In the genomic region with DNA sequence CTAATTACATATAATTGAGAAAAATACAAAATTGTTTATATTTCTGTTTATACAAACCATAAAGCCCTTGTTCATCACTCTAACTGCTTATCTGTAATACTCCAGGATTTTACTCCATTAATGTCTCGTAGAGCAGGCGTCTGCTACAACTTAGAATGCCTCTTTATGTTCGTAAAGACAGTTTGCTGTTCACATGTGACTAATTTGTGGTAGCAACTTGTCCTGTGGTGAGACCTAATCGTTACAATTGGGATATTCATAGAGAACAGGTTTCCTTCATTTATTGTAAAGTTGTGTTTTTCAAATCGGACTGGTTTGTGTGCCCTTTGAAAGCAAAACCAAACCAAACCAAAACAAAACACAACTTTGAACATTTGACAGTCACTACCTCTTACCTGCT, we compare ENCODE assay signal across 25 cellular contexts.
"Had no signal": no experiment of that assay in that cellular context is flagged by ENCODE, and none has a peak within 500 bp of the region (broad histone marks: within the 10 kb centered on the region; RNA-seq: fewer than 3 reads in every experiment).

No MANE protein-coding gene starts in this region.

- H3K27ac ChIP-seq: ascending aorta, breast epithelium, cardiac muscle cell, colonic mucosa, epithelial cell of prostate, esophagus squamous epithelium had no signal

- H3K4me1 ChIP-seq: breast epithelium, colonic mucosa, esophagus squamous epithelium had no signal

- H3K4me3 ChIP-seq: ascending aorta, breast epithelium, cardiac muscle cell, colonic mucosa, esophagus squamous epithelium had no signal

- DNase-seq: activated CD4-positive, alpha-beta memory T cell treated with anti-CD3 and anti-CD28 coated beads, Interleukin-2, amount 10 ng/mL, durations not matched to agents 7 days and 5 days; activated CD4-positive, alpha-beta T cell treated with anti-CD3 and anti-CD28 coated beads for 1 hour; activated CD4-positive, alpha-beta T cell treated with anti-CD3 and anti-CD28 coated beads for 4 hours; activated CD4-positive, alpha-beta T cell treated with anti-CD3 and anti-CD28 coated beads, Interleukin-2, amount 10 ng/mL, durations not matched to agents 7 days and 5 days; activated CD4-positive, alpha-beta T cell treated with anti-CD3 and anti-CD28 coated beads, Interleukin-2, amount 50 U/mL, for 4 hours; activated CD8-positive, alpha-beta memory T cell treated with anti-CD3 and anti-CD28 coated beads, Interleukin-2, amount 50 U/mL, for 48 hours; activated gamma-delta T cell; activated naive CD4-positive, alpha-beta T cell; activated naive CD4-positive, alpha-beta T cell treated with anti-CD3 and anti-CD28 coated beads, Interleukin-2, amount 10 ng/mL, durations not matched to agents 7 days and 5 days; activated naive CD8-positive, alpha-beta T cell treated with anti-CD3 and anti-CD28 coated beads, Interleukin-2, amount 10 ng/mL, durations not matched to agents 7 days and 5 days; activated T-cell treated with anti-CD3 and anti-CD28 coated beads for 4 hours; activated T-cell treated with anti-CD3 and anti-CD28 coated beads, Interleukin-2, amount 50 U/mL, for 24 hours; activated T-cell treated with anti-CD3 and anti-CD28 coated beads, Interleukin-2, amount 50 U/mL, for 72 hours; central memory CD4-positive, alpha-beta T cell; cerebellar nuclear complex; colonic mucosa; effector CD8-positive, alpha-beta T cell; esophagus squamous epithelium; head of caudate nucleus; T-helper 2 cell had no signal

- H3K36me3 ChIP-seq: ascending aorta, breast epithelium, cardiac muscle cell, colonic mucosa had no signal

- ATAC-seq: activated naive CD4-positive, alpha-beta T cell treated with anti-CD3 and anti-CD28 coated beads, Interleukin-2, amount 50 U/mL, for 72 hours; activated T-cell treated with anti-CD3 and anti-CD28 coated beads, Interleukin-2, amount 50 U/mL, for 72 hours had no signal

- H3K9me3 ChIP-seq: ascending aorta, breast epithelium, colonic mucosa, esophagus squamous epithelium had no signal

- H3K27me3 ChIP-seq: ascending aorta, breast epithelium, cardiac muscle cell, colonic mucosa, esophagus squamous epithelium had no signal
